ENCODE assay signal across 24 cellular contexts in genomic region chr12:79775355-79776073, GRCh38.
A peak's percentile ranks its signal among the peaks of the same experiment; 100 is the strongest.
DNase-seq lines count a peak whose midpoint lies in the region; ATAC-seq and TF ChIP-seq lines count a peak whose summit lies in the region.
"Had no signal": no experiment of that assay in that cellular context is flagged by ENCODE, and none has a peak within 500 bp of the region (broad histone marks: within the 10 kb centered on the region; RNA-seq: fewer than 3 reads in every experiment).

No MANE protein-coding gene starts in this region.

- intact Hi-C loops in tibial artery (cut with DNase I; ENCODE audit: low total_unique reads), result no loop called here

- TF ChIP-seq CTCF in fibroblast of the aortic adventitia (IDR thresholded peaks at IDR 0.05; ENCODE audit: insufficient read depth, low read length), result no peak
- no peak for TF ChIP-seq CTCF in liver (IDR thresholded peaks at IDR 0.05; ENCODE audit: low read depth, low read length, missing input control)
- TF ChIP-seq CTCF in tibial artery (IDR thresholded peaks at IDR 0.05), result no peak

- peaks cover 13% of the 10 kb centered on the region for H3K36me3 Mint-ChIP-seq in activated naive CD8-positive, alpha-beta T cell treated with anti-CD3 and anti-CD28 coated beads, Interleukin-2, amount 10 ng/mL, durations not matched to agents 7 days and 5 days
- peaks cover 5% of the 10 kb centered on the region for H3K36me3 Mint-ChIP-seq in activated naive CD8-positive, alpha-beta T cell treated with anti-CD3 and anti-CD28 coated beads for 36 hours

- no peak overlapping the region for H3K9ac ChIP-seq in liver (ENCODE audit: low read depth in 1 of 2, low read length in 2 of 2)
- H3K9ac ChIP-seq: KMS-11 had no signal

- DNase-seq in activated naive CD8-positive, alpha-beta T cell treated with anti-CD3 and anti-CD28 coated beads, Interleukin-2, amount 10 ng/mL, durations not matched to agents 7 days and 5 days, result no peak
- no peak for DNase-seq in activated naive CD8-positive, alpha-beta T cell treated with anti-CD3 and anti-CD28 coated beads for 36 hours
- DNase-seq in fibroblast of the aortic adventitia (ENCODE audit: low read depth), result peak; percentile 18
- no peak for DNase-seq in tibial artery
- no peak for DNase-seq in activated CD8-positive, alpha-beta memory T cell treated with anti-CD3 and anti-CD28 coated beads, Interleukin-2, amount 50 U/mL, for 4 hours
- DNase-seq in MG63, result no peak
- DNase-seq: activated CD4-positive, CD25-positive, alpha-beta regulatory T cell treated with anti-CD3 and anti-CD28 coated beads, Interleukin-2, amount 50 U/mL, for 72 hours; activated CD8-positive, alpha-beta T cell treated with anti-CD3 and anti-CD28 coated beads for 36 hours; activated naive CD4-positive, alpha-beta T cell treated with anti-CD3 and anti-CD28 coated beads for 36 hours; activated T-cell treated with anti-CD3 and anti-CD28 coated beads, Interleukin-2, amount 50 U/mL, for 1 hour; CD8-positive, alpha-beta T cell; effector CD8-positive, alpha-beta T cell; esophagus squamous epithelium; NCI-H1048; NCI-H187 treated with DMSO at 0.1 percent for 48 hours; NCI-H748 treated with DMSO at 0.1 percent for 48 hours; OCI-M1; T-cell had no signal

- no peak overlapping the region for H3K4me3 ChIP-seq in fibroblast of the aortic adventitia (ENCODE audit: low read depth, low read length)
- no peak overlapping the region for H3K4me3 ChIP-seq in liver (ENCODE audit: low read depth in 1 of 3, low read length in 3 of 3)
- no peak overlapping the region for H3K4me3 ChIP-seq in tibial artery
- no peak overlapping the region for H3K4me3 ChIP-seq in MG63
- H3K4me3 ChIP-seq: esophagus squamous epithelium had no signal

- no peaks in the 10 kb centered on the region for H3K27me3 Mint-ChIP-seq in activated naive CD8-positive, alpha-beta T cell treated with anti-CD3 and anti-CD28 coated beads, Interleukin-2, amount 10 ng/mL, durations not matched to agents 7 days and 5 days
- no peaks in the 10 kb centered on the region for H3K27me3 Mint-ChIP-seq in activated naive CD8-positive, alpha-beta T cell treated with anti-CD3 and anti-CD28 coated beads for 36 hours
- H3K27me3 Mint-ChIP-seq: activated CD8-positive, alpha-beta T cell treated with anti-CD3 and anti-CD28 coated beads for 36 hours; progenitor cell of endocrine pancreas; T-cell had no signal

- H3K4me3 Mint-ChIP-seq in activated naive CD8-positive, alpha-beta T cell treated with anti-CD3 and anti-CD28 coated beads, Interleukin-2, amount 10 ng/mL, durations not matched to agents 7 days and 5 days, result no peak overlapping the region
- no peak overlapping the region for H3K4me3 Mint-ChIP-seq in activated naive CD8-positive, alpha-beta T cell treated with anti-CD3 and anti-CD28 coated beads for 36 hours
- H3K4me3 Mint-ChIP-seq: activated CD8-positive, alpha-beta T cell treated with anti-CD3 and anti-CD28 coated beads for 36 hours; activated naive CD4-positive, alpha-beta T cell treated with anti-CD3 and anti-CD28 coated beads for 36 hours; CD8-positive, alpha-beta T cell; T-cell had no signal

- no peak for ATAC-seq in activated naive CD8-positive, alpha-beta T cell treated with anti-CD3 and anti-CD28 coated beads, Interleukin-2, amount 10 ng/mL, durations not matched to agents 7 days and 5 days (ENCODE audit: low read depth)
- ATAC-seq in HG03521 (IDR thresholded peaks at IDR 0.05; ENCODE audit: unreplicated experiment), result no peak
- ATAC-seq: activated CD8-positive, alpha-beta T cell treated with anti-CD3 and anti-CD28 coated beads for 36 hours; CD8-positive, alpha-beta T cell; HCT116; T-cell had no signal

- WGBS in liver, result 76% methylated on average over 3 of the region's 3 CpGs

- no peaks in the 10 kb centered on the region for H3K9me3 ChIP-seq in liver (ENCODE audit: control insufficient read depth in 4 of 4, low read length in 3 of 4)
- H3K9me3 ChIP-seq in tibial artery, result no peaks in the 10 kb centered on the region
- no peaks in the 10 kb centered on the region for H3K9me3 ChIP-seq in MG63
- H3K9me3 ChIP-seq: esophagus squamous epithelium had no signal

- H3K4me1 ChIP-seq in liver (ENCODE audit: control insufficient read depth in 4 of 4, insufficient read depth in 4 of 4, low read length in 3 of 4) (no peaks in the 10 kb centered on the region), tibial artery (peaks cover 0 to 31% (median 0%) of the 10 kb centered on the region in 4 donors)

- TF ChIP-seq RAD21 in liver (IDR thresholded peaks at IDR 0.05), result no peak

- H3K27ac ChIP-seq in liver (ENCODE audit: low read depth in 1 of 2, low read length in 2 of 2) (no peak overlapping the region), tibial artery (peak overlapping the region; percentile 51 to 52)
- H3K27ac ChIP-seq: 22Rv1, KMS-11 had no signal

- H3K27ac Mint-ChIP-seq in activated naive CD8-positive, alpha-beta T cell treated with anti-CD3 and anti-CD28 coated beads, Interleukin-2, amount 10 ng/mL, durations not matched to agents 7 days and 5 days, result peak overlapping the region; percentile 42
- H3K27ac Mint-ChIP-seq in activated naive CD8-positive, alpha-beta T cell treated with anti-CD3 and anti-CD28 coated beads for 36 hours, result no peak overlapping the region
- H3K27ac Mint-ChIP-seq: activated CD8-positive, alpha-beta T cell treated with anti-CD3 and anti-CD28 coated beads for 36 hours; activated naive CD4-positive, alpha-beta T cell treated with anti-CD3 and anti-CD28 coated beads for 36 hours; CD8-positive, alpha-beta T cell; progenitor cell of endocrine pancreas had no signal

- no peaks in the 10 kb centered on the region for H3K9me3 Mint-ChIP-seq in activated naive CD8-positive, alpha-beta T cell treated with anti-CD3 and anti-CD28 coated beads, Interleukin-2, amount 10 ng/mL, durations not matched to agents 7 days and 5 days
- H3K9me3 Mint-ChIP-seq in activated naive CD8-positive, alpha-beta T cell treated with anti-CD3 and anti-CD28 coated beads for 36 hours, result no peaks in the 10 kb centered on the region
- H3K9me3 Mint-ChIP-seq: activated CD8-positive, alpha-beta T cell treated with anti-CD3 and anti-CD28 coated beads for 36 hours; activated naive CD4-positive, alpha-beta T cell treated with anti-CD3 and anti-CD28 coated beads for 36 hours; CD8-positive, alpha-beta T cell; T-cell had no signal

- POLR2A ChIA-PET in activated naive CD8-positive, alpha-beta T cell treated with anti-CD3 and anti-CD28 coated beads, Interleukin-2, amount 10 ng/mL, durations not matched to agents 7 days and 5 days (lab: Charles Lee), result no interaction called here

- no peaks in the 10 kb centered on the region for H3K4me1 Mint-ChIP-seq in activated naive CD8-positive, alpha-beta T cell treated with anti-CD3 and anti-CD28 coated beads, Interleukin-2, amount 10 ng/mL, durations not matched to agents 7 days and 5 days
- H3K4me1 Mint-ChIP-seq in activated naive CD8-positive, alpha-beta T cell treated with anti-CD3 and anti-CD28 coated beads for 36 hours, result no peaks in the 10 kb centered on the region
- H3K4me1 Mint-ChIP-seq: T-cell had no signal

- H3K27me3 ChIP-seq in liver (ENCODE audit: control insufficient read depth in 4 of 4, insufficient read depth in 4 of 4, low read length in 3 of 4) (no peaks in the 10 kb centered on the region), tibial artery (no peaks in the 10 kb centered on the region), MG63 (no peaks in the 10 kb centered on the region)
- H3K27me3 ChIP-seq: esophagus squamous epithelium had no signal

- peaks cover 0 to 20% (median 14%) of the 10 kb centered on the region in 4 donors for H3K36me3 ChIP-seq in liver (ENCODE audit: control insufficient read depth in 4 of 4, insufficient read depth in 3 of 4, low read depth in 1 of 4, low read length in 3 of 4)
- H3K36me3 ChIP-seq in tibial artery, result peaks cover 9 to 36% (median 16%) of the 10 kb centered on the region in 3 donors
- peaks cover 31% of the 10 kb centered on the region for H3K36me3 ChIP-seq in MG63

TF ChIP-seq in liver, 16 proteins besides CTCF, POLR2A, EP300 and RAD21:
- TF ChIP-seq NR2F2 (IDR thresholded peaks at IDR 0.05) (peak; percentile 10), TAF1 (conservative IDR thresholded peaks at IDR 0.05) (no peak)

Comparison
In these comparisons a context has a peak if more than half of its experiments do, and no peak if none do; other contexts are left out.
1. H3K27ac ChIP-seq: peak in tibial artery (2 of 2); none in liver (0 of 2).